ENCODE assay signal across 39 cellular contexts in genomic region chr5:30960041-30960440, GRCh38.
"Had no signal": no experiment of that assay in that cellular context is flagged by ENCODE, and none has a peak within 500 bp of the region (broad histone marks: within the 10 kb centered on the region; RNA-seq: fewer than 3 reads in every experiment).

No MANE protein-coding gene starts in this region.

- H3K27me3 ChIP-seq: adrenal gland, breast epithelium, esophagus squamous epithelium, gastroesophageal sphincter, heart right ventricle, hepatocyte had no signal

- H3K79me2 ChIP-seq: hepatocyte had no signal

- H3K27ac Mint-ChIP-seq: activated CD4-positive, alpha-beta memory T cell treated with anti-CD3 and anti-CD28 coated beads for 36 hours; activated CD4-positive, alpha-beta T cell treated with anti-CD3 and anti-CD28 coated beads for 36 hours; activated CD4-positive, alpha-beta T cell treated with anti-CD3 and anti-CD28 coated beads, Interleukin-2, amount 10 ng/mL, durations not matched to agents 24 days and 14 days; activated CD8-positive, alpha-beta memory T cell treated with anti-CD3 and anti-CD28 coated beads, Interleukin-2, amount 10 ng/mL, durations not matched to agents 7 days and 5 days; activated CD8-positive, alpha-beta T cell treated with anti-CD3 and anti-CD28 coated beads, Interleukin-2, amount 10 ng/mL, durations not matched to agents 7 days and 5 days; activated naive CD4-positive, alpha-beta T cell treated with anti-CD3 and anti-CD28 coated beads for 36 hours; activated naive CD4-positive, alpha-beta T cell treated with anti-CD3 and anti-CD28 coated beads, Interleukin-2, amount 50 U/mL, for 24 hours; activated naive CD8-positive, alpha-beta T cell treated with anti-CD3 and anti-CD28 coated beads for 36 hours; activated naive CD8-positive, alpha-beta T cell treated with anti-CD3 and anti-CD28 coated beads, Interleukin-2, amount 50 U/mL, for 24 hours; activated T-helper 1 cell treated with anti-CD3 and anti-CD28 coated beads, Interleukin-12 subunit alpha, Interleukin-12 subunit beta, Interleukin-2, Interleukin-4 antibody, amounts not matched to agents 30 ng/mL and 10 ng/mL and 1 ng/mL, durations not matched to agents 14 hours and 24 hours and 36 hours; activated T-helper 2 cell treated with anti-CD3 and anti-CD28 coated beads, Interferon-gamma antibody, Interleukin-2, Interleukin-4, amounts not matched to agents 10 μg/mL and 5 μg/mL and 100 μg/mL, durations not matched to agents 14 hours and 24 hours and 36 hours; effector memory CD8-positive, alpha-beta T cell; T-helper 1 cell treated with Interleukin-12 subunit alpha and Interleukin-12 subunit beta and Interleukin-4 antibody, amounts not matched to agents 30 μg/mL and 1 μg/mL, for 36 hours; T-helper 2 cell treated with Interferon-gamma antibody and Interleukin-4, amounts not matched to agents 5 μg/mL and 100 μg/mL, for 36 hours had no signal

- H3K4me2 ChIP-seq: hepatocyte had no signal

- DNase-seq: activated CD4-positive, alpha-beta memory T cell treated with anti-CD3 and anti-CD28 coated beads for 36 hours; activated CD4-positive, alpha-beta T cell treated with anti-CD3 and anti-CD28 coated beads for 36 hours; activated CD4-positive, alpha-beta T cell treated with anti-CD3 and anti-CD28 coated beads, Interleukin-2, amount 10 ng/mL, durations not matched to agents 24 days and 14 days; activated CD4-positive, CD25-positive, alpha-beta regulatory T cell; activated CD4-positive, CD25-positive, alpha-beta regulatory T cell treated with anti-CD3 and anti-CD28 coated beads, Interleukin-2, amount 50 U/mL, for 72 hours; activated CD8-positive, alpha-beta memory T cell treated with anti-CD3 and anti-CD28 coated beads, Interleukin-2, amount 10 ng/mL, durations not matched to agents 7 days and 5 days; activated CD8-positive, alpha-beta memory T cell treated with anti-CD3 and anti-CD28 coated beads, Interleukin-2, amount 50 U/mL, for 4 hours; activated CD8-positive, alpha-beta T cell treated with anti-CD3 and anti-CD28 coated beads, Interleukin-2, amount 10 ng/mL, durations not matched to agents 7 days and 5 days; activated effector memory CD4-positive, alpha-beta T cell treated with anti-CD3 and anti-CD28 coated beads, Interleukin-2, amount 50 U/mL, for 16 hours; activated naive CD4-positive, alpha-beta T cell treated with anti-CD3 and anti-CD28 coated beads for 36 hours; activated naive CD8-positive, alpha-beta T cell treated with anti-CD3 and anti-CD28 coated beads for 36 hours; activated naive CD8-positive, alpha-beta T cell treated with anti-CD3 and anti-CD28 coated beads, Interleukin-2, amount 50 U/mL, for 24 hours; activated T-cell treated with anti-CD3 and anti-CD28 coated beads, Interleukin-2, amount 50 U/mL, for 1 hour; activated T-cell treated with anti-CD3 and anti-CD28 coated beads, Interleukin-2, amount 50 U/mL, for 48 hours; adrenal gland; amygdala; aorta; cortex of kidney; dermis blood vessel endothelial cell; effector CD4-positive, alpha-beta T cell; effector memory CD8-positive, alpha-beta T cell; esophagus squamous epithelium; foreskin melanocyte; heart right ventricle; T1000 had no signal

- H3K27ac ChIP-seq: adrenal gland, breast epithelium, epithelial cell of prostate, esophagus squamous epithelium, gastroesophageal sphincter, heart right ventricle, hepatocyte had no signal

- H3K4me1 Mint-ChIP-seq: activated CD4-positive, alpha-beta T cell treated with anti-CD3 and anti-CD28 coated beads for 36 hours; activated CD4-positive, alpha-beta T cell treated with anti-CD3 and anti-CD28 coated beads, Interleukin-2, amount 10 ng/mL, durations not matched to agents 24 days and 14 days; activated CD8-positive, alpha-beta memory T cell treated with anti-CD3 and anti-CD28 coated beads, Interleukin-2, amount 10 ng/mL, durations not matched to agents 7 days and 5 days; activated naive CD4-positive, alpha-beta T cell treated with anti-CD3 and anti-CD28 coated beads, Interleukin-2, amount 50 U/mL, for 24 hours; activated naive CD8-positive, alpha-beta T cell treated with anti-CD3 and anti-CD28 coated beads for 36 hours; activated naive CD8-positive, alpha-beta T cell treated with anti-CD3 and anti-CD28 coated beads, Interleukin-2, amount 50 U/mL, for 24 hours; central memory CD8-positive, alpha-beta T cell had no signal

- H3K9me3 ChIP-seq: adrenal gland, gastroesophageal sphincter had no signal

- H2AFZ ChIP-seq: hepatocyte had no signal

- H3K4me3 ChIP-seq: adrenal gland, breast epithelium, esophagus squamous epithelium, gastroesophageal sphincter, heart right ventricle, hepatocyte had no signal

- H3K27me3 Mint-ChIP-seq: activated CD4-positive, alpha-beta memory T cell treated with anti-CD3 and anti-CD28 coated beads for 36 hours; activated CD4-positive, alpha-beta T cell treated with anti-CD3 and anti-CD28 coated beads for 36 hours; activated CD4-positive, alpha-beta T cell treated with anti-CD3 and anti-CD28 coated beads, Interleukin-2, amount 10 ng/mL, durations not matched to agents 24 days and 14 days; activated CD8-positive, alpha-beta memory T cell treated with anti-CD3 and anti-CD28 coated beads, Interleukin-2, amount 10 ng/mL, durations not matched to agents 7 days and 5 days; activated naive CD4-positive, alpha-beta T cell treated with anti-CD3 and anti-CD28 coated beads, Interleukin-2, amount 50 U/mL, for 24 hours; activated naive CD8-positive, alpha-beta T cell treated with anti-CD3 and anti-CD28 coated beads for 36 hours; activated naive CD8-positive, alpha-beta T cell treated with anti-CD3 and anti-CD28 coated beads, Interleukin-2, amount 50 U/mL, for 24 hours; central memory CD8-positive, alpha-beta T cell; effector memory CD8-positive, alpha-beta T cell had no signal

- H3K36me3 ChIP-seq: adrenal gland, breast epithelium, esophagus squamous epithelium, gastroesophageal sphincter, heart right ventricle had no signal

- ATAC-seq: activated CD4-positive, alpha-beta T cell treated with anti-CD3 and anti-CD28 coated beads for 36 hours; activated CD8-positive, alpha-beta memory T cell treated with anti-CD3 and anti-CD28 coated beads, Interleukin-2, amount 10 ng/mL, durations not matched to agents 7 days and 5 days; activated CD8-positive, alpha-beta T cell treated with anti-CD3 and anti-CD28 coated beads, Interleukin-2, amount 10 ng/mL, durations not matched to agents 7 days and 5 days; activated naive CD8-positive, alpha-beta T cell treated with anti-CD3 and anti-CD28 coated beads, Interleukin-2, amount 50 U/mL, for 24 hours; effector memory CD8-positive, alpha-beta T cell; gastroesophageal sphincter; heart right ventricle had no signal

- H3K36me3 Mint-ChIP-seq: activated CD4-positive, alpha-beta memory T cell treated with anti-CD3 and anti-CD28 coated beads for 36 hours; activated CD8-positive, alpha-beta memory T cell treated with anti-CD3 and anti-CD28 coated beads, Interleukin-2, amount 10 ng/mL, durations not matched to agents 7 days and 5 days; activated naive CD4-positive, alpha-beta T cell treated with anti-CD3 and anti-CD28 coated beads, Interleukin-2, amount 50 U/mL, for 24 hours; activated naive CD8-positive, alpha-beta T cell treated with anti-CD3 and anti-CD28 coated beads for 36 hours; brain had no signal

- H3K4me1 ChIP-seq: adrenal gland, breast epithelium, esophagus squamous epithelium, gastroesophageal sphincter had no signal

- H3K9me3 Mint-ChIP-seq: activated CD4-positive, alpha-beta T cell treated with anti-CD3 and anti-CD28 coated beads, Interleukin-2, amount 10 ng/mL, durations not matched to agents 24 days and 14 days; activated T-helper 1 cell treated with anti-CD3 and anti-CD28 coated beads, Interleukin-12 subunit alpha, Interleukin-12 subunit beta, Interleukin-2, Interleukin-4 antibody, amounts not matched to agents 30 ng/mL and 10 ng/mL and 1 ng/mL, durations not matched to agents 14 hours and 24 hours and 36 hours had no signal

- H3K4me3 Mint-ChIP-seq: activated CD4-positive, alpha-beta memory T cell treated with anti-CD3 and anti-CD28 coated beads for 36 hours; activated CD4-positive, alpha-beta T cell treated with anti-CD3 and anti-CD28 coated beads for 36 hours; activated CD4-positive, alpha-beta T cell treated with anti-CD3 and anti-CD28 coated beads, Interleukin-2, amount 10 ng/mL, durations not matched to agents 24 days and 14 days; activated CD8-positive, alpha-beta memory T cell treated with anti-CD3 and anti-CD28 coated beads, Interleukin-2, amount 10 ng/mL, durations not matched to agents 7 days and 5 days; activated CD8-positive, alpha-beta T cell treated with anti-CD3 and anti-CD28 coated beads, Interleukin-2, amount 10 ng/mL, durations not matched to agents 7 days and 5 days; activated naive CD4-positive, alpha-beta T cell treated with anti-CD3 and anti-CD28 coated beads for 36 hours; activated naive CD4-positive, alpha-beta T cell treated with anti-CD3 and anti-CD28 coated beads, Interleukin-2, amount 50 U/mL, for 24 hours; activated naive CD8-positive, alpha-beta T cell treated with anti-CD3 and anti-CD28 coated beads for 36 hours; activated naive CD8-positive, alpha-beta T cell treated with anti-CD3 and anti-CD28 coated beads, Interleukin-2, amount 50 U/mL, for 24 hours; activated T-helper 1 cell treated with anti-CD3 and anti-CD28 coated beads, Interleukin-12 subunit alpha, Interleukin-12 subunit beta, Interleukin-2, Interleukin-4 antibody, amounts not matched to agents 30 ng/mL and 10 ng/mL and 1 ng/mL, durations not matched to agents 14 hours and 24 hours and 36 hours; brain; central memory CD8-positive, alpha-beta T cell; effector memory CD8-positive, alpha-beta T cell; T-helper 1 cell treated with Interleukin-12 subunit alpha and Interleukin-12 subunit beta and Interleukin-4 antibody, amounts not matched to agents 30 μg/mL and 1 μg/mL, for 36 hours; T-helper 2 cell treated with Interferon-gamma antibody and Interleukin-4, amounts not matched to agents 5 μg/mL and 100 μg/mL, for 36 hours had no signal

- FAIRE-seq: colon, endometrium, endothelial cell of umbilical vein had no signal
